Comparison of ENCODE assay signal across 23 cellular contexts in genomic region chr15:22922003-22922402, GRCh38.
"Had no signal": no experiment of that assay in that cellular context is flagged by ENCODE, and none has a peak within 500 bp of the region (broad histone marks: within the 10 kb centered on the region; RNA-seq: fewer than 3 reads in every experiment).

No MANE protein-coding gene starts in this region.

- DNase-seq: cortex of kidney; effector memory CD8-positive, alpha-beta T cell; foreskin fibroblast; gastrocnemius medialis; head of caudate nucleus; mucosa of descending colon; naive B cell; nephron progenitor cell; nucleus accumbens; sigmoid colon; stimulated activated CD4-positive, alpha-beta T cell treated with anti-CD3 and anti-CD28 coated beads, Interleukin-15, amount 100 ng/mL, for 24 hours; stimulated activated CD4-positive, alpha-beta T cell treated with anti-CD3 and anti-CD28 coated beads, Interleukin-4, amount 100 ng/mL, for 1 hour; stimulated activated CD8-positive, alpha-beta memory T cell treated with anti-CD3 and anti-CD28 coated beads, Interleukin-4, amount 100 ng/mL, for 48 hours; stimulated activated naive CD4-positive, alpha-beta T cell; stimulated activated naive CD8-positive, alpha-beta T cell treated with anti-CD3 and anti-CD28 coated beads, Interleukin-15, amount 100 ng/mL, for 72 hours; transverse colon had no signal

- H3K4me1 Mint-ChIP-seq: memory B cell; mesothelial cell of epicardium; naive B cell; nephron progenitor cell; stimulated activated naive CD8-positive, alpha-beta T cell treated with anti-CD3 and anti-CD28 coated beads, Interleukin-15, amount 100 ng/mL, for 72 hours had no signal

- H3K27ac ChIP-seq: gastrocnemius medialis, prostate gland, right atrium auricular region, sigmoid colon, suprapubic skin, transverse colon, vagina had no signal

- H3K27me3 Mint-ChIP-seq: effector memory CD8-positive, alpha-beta T cell; memory B cell; naive B cell; stimulated activated naive CD8-positive, alpha-beta T cell treated with anti-CD3 and anti-CD28 coated beads, Interleukin-15, amount 100 ng/mL, for 72 hours had no signal

- H3K4me3 Mint-ChIP-seq: effector memory CD8-positive, alpha-beta T cell; memory B cell; mesothelial cell of epicardium; naive B cell; nephron progenitor cell; stimulated activated naive CD8-positive, alpha-beta T cell treated with anti-CD3 and anti-CD28 coated beads, Interleukin-15, amount 100 ng/mL, for 72 hours had no signal

- H3K9me3 ChIP-seq: gastrocnemius medialis, mucosa of descending colon, prostate gland, right atrium auricular region, sigmoid colon, suprapubic skin, transverse colon, vagina had no signal

- ATAC-seq: effector memory CD8-positive, alpha-beta T cell; gastrocnemius medialis; mucosa of descending colon; stimulated activated naive CD8-positive, alpha-beta T cell treated with anti-CD3 and anti-CD28 coated beads, Interleukin-15, amount 100 ng/mL, for 72 hours had no signal

- H3K27ac Mint-ChIP-seq: effector memory CD8-positive, alpha-beta T cell; memory B cell; mesothelial cell of epicardium; nephron progenitor cell had no signal

- H3K27me3 ChIP-seq: gastrocnemius medialis, right atrium auricular region, sigmoid colon, suprapubic skin, transverse colon, vagina had no signal

- H3K9me3 Mint-ChIP-seq: effector memory CD8-positive, alpha-beta T cell; memory B cell; naive B cell; nephron progenitor cell; stimulated activated naive CD8-positive, alpha-beta T cell treated with anti-CD3 and anti-CD28 coated beads, Interleukin-15, amount 100 ng/mL, for 72 hours had no signal

- H3K4me1 ChIP-seq: gastrocnemius medialis, prostate gland, right atrium auricular region, sigmoid colon, suprapubic skin, transverse colon, vagina had no signal

- H3K36me3 Mint-ChIP-seq: naive B cell had no signal

- H3K4me3 ChIP-seq: gastrocnemius medialis, lung, mucosa of descending colon, prostate gland, right atrium auricular region, sigmoid colon, suprapubic skin, transverse colon, vagina had no signal
